Comparison of ENCODE assay signal across 8 cellular contexts in genomic region chr3:129026728-129027543, GRCh38. TPM values are rescaled to one million over a fixed set of nuclear protein-coding genes. Genes with fewer than 3 reads are reported as not detected.
A peak's percentile ranks its signal among the peaks of the same experiment; 100 is the strongest.
DNase-seq lines count a peak whose midpoint lies in the region; ATAC-seq and TF ChIP-seq lines count a peak whose summit lies in the region.

No MANE protein-coding gene starts in this region.

- in situ Hi-C loops in Caki2 (cut with HindIII; ENCODE audit: low pct_unique_long_range_greater_than_20kb, low sequenced_read_pairs): no loop called here

- H3K9me3 ChIP-seq in mucosa of rectum (ENCODE audit: control insufficient read depth in 2 of 2, low read length in 2 of 2): no peaks in the 10 kb centered on the region

- peaks cover 0 to 5% of the 10 kb centered on the region in 2 donors for H3K36me3 ChIP-seq in mucosa of rectum (ENCODE audit: control insufficient read depth in 2 of 2, insufficient read depth in 2 of 2, low read length in 2 of 2)

- peak; percentile 54 for TF ChIP-seq POLR2A in erythroblast (IDR thresholded peaks at IDR 0.05; ENCODE audit: low read length)

- H3K27ac ChIP-seq in mucosa of rectum (ENCODE audit: low read depth in 2 of 2, low read length in 2 of 2): peak overlapping the region; percentile 12 to 48

- peak; percentile 85 for DNase-seq in Caki2 (ENCODE audit: low read depth)
- DNase-seq in HT-29 (ENCODE audit: low spot score): peak; percentile 92
- peak; percentile 97 for DNase-seq in NOMO-1 treated with dmso at 0.1 percent for 144 hours (lab: John Stamatoyannopoulos, UW; ENCODE audit: unreplicated experiment)
- peak; percentile 81 for DNase-seq in activated T-cell treated with anti-CD3 and anti-CD28 coated beads for 1 hour (ENCODE audit: low read depth)
- peak; percentile 94 for DNase-seq in erythroblast (lab: John Stamatoyannopoulos, UW)
- peak; percentile 71 to 83 for DNase-seq in stimulated activated CD8-positive, alpha-beta memory T cell treated with anti-CD3 and anti-CD28 coated beads, Interleukin-4, amount 100 ng/mL, for 4 hours (ENCODE audit: low read depth in 2 of 2, low spot score in 1 of 2)

- no peaks in the 10 kb centered on the region for H3K27me3 ChIP-seq in mucosa of rectum (ENCODE audit: control insufficient read depth in 2 of 2, insufficient read depth in 2 of 2, low read length in 2 of 2)

- H3K9ac ChIP-seq in mucosa of rectum (ENCODE audit: low read depth in 1 of 2, low read length in 2 of 2): peak overlapping the region; percentile 52 to 64

- peaks cover 11 to 13% of the 10 kb centered on the region in 2 donors for H3K4me1 ChIP-seq in mucosa of rectum (ENCODE audit: control insufficient read depth in 2 of 2, insufficient read depth in 2 of 2, low read length in 2 of 2)

- ATAC-seq in GM21360 (IDR thresholded peaks at IDR 0.05; ENCODE audit: unreplicated experiment): peak; percentile 96

- peak overlapping the region; percentile 54 to 77 for H3K4me3 ChIP-seq in mucosa of rectum (ENCODE audit: low read length in 2 of 2)

RNA-seq across cellular contexts. Expression of gene EFCC1, which starts 25.8 kb away (rescaled TPM):
- not detected in 2 replicates for total RNA-seq in Caki2 (2014; rRNA removed; shearing (Covaris generic); ENCODE audit: low replicate concordance)
- 0.25 TPM in 1 of 2 replicates, not detected in the other for total RNA-seq in HT-29 (2014; rRNA removed; shearing (Covaris generic))

RNA-seq across cellular contexts. Expression of gene CFAP92, which starts 33.1 kb away (rescaled TPM):
- total RNA-seq in Caki2 (2014; rRNA removed; shearing (Covaris generic); ENCODE audit: low replicate concordance): 1.2 TPM in 1 of 2 replicates, not detected in the other
- 0.13 and 0.74 TPM in 2 replicates for total RNA-seq in HT-29 (2014; rRNA removed; shearing (Covaris generic))

RNA-seq across cellular contexts. Expression of gene GP9, which starts 33.6 kb away (rescaled TPM):
- total RNA-seq in Caki2 (2014; rRNA removed; shearing (Covaris generic); ENCODE audit: low replicate concordance): not detected in 2 replicates
- not detected in 2 replicates for total RNA-seq in HT-29 (2014; rRNA removed; shearing (Covaris generic))

Comparison
In these comparisons a context has a peak if more than half of its experiments do, and no peak if none do; other contexts are left out.
1. Peak in every context shown above with its lines: DNase-seq, ATAC-seq, H3K4me3 ChIP-seq and H3K27ac ChIP-seq.